28 cellular contexts compared by ENCODE assay signal in genomic region chr2:187519419-187520120, GRCh38. TPM values are rescaled to one million over a fixed set of nuclear protein-coding genes. Genes with fewer than 3 reads are reported as not detected.
DNase-seq lines count a peak whose midpoint lies in the region; TF ChIP-seq lines count a peak whose summit lies in the region.
"Had no signal": no experiment of that assay in that cellular context is flagged by ENCODE, and none has a peak within 500 bp of the region (broad histone marks: within the 10 kb centered on the region; RNA-seq: fewer than 3 reads in every experiment).

No MANE protein-coding gene starts in this region.

- peak overlapping the region; percentile 86 for H2AFZ ChIP-seq in neural progenitor cell (replicated peaks)
- H2AFZ ChIP-seq: hepatocyte had no signal

- H3K4me1 Mint-ChIP-seq in neural progenitor cell, result no peaks in the 10 kb centered on the region
- H3K4me1 Mint-ChIP-seq: naive thymus-derived CD4-positive, alpha-beta T cell had no signal

- intact Hi-C loops in head of caudate nucleus (cut with DNase I), result no loop called here

- H3K4me3 ChIP-seq in HUES6 (ENCODE audit: low read depth, low read length), result peak overlapping the region; percentile 19; the same call in 1 of the 2 replicates
- no peak overlapping the region for H3K4me3 ChIP-seq in ectodermal cell (ENCODE audit: insufficient read depth, low read depth, low read length)
- no peak overlapping the region for H3K4me3 ChIP-seq in neural progenitor cell
- H3K4me3 ChIP-seq: hepatocyte, SK-N-MC, thoracic aorta, vagina had no signal

- H3K27ac ChIP-seq in HUES6 (ENCODE audit: low read depth, low read length) (peak overlapping the region; percentile 49), ectodermal cell (ENCODE audit: insufficient read depth, low read depth, low read length, poor library complexity, severe bottlenecking) (peak overlapping the region; percentile 3), neural progenitor cell (peak overlapping the region; percentile 79), substantia nigra (ENCODE audit: low read depth, low read length, poor library complexity, severe bottlenecking) (no peak overlapping the region)
- H3K27ac ChIP-seq: 22Rv1, C4-2B, esophagus squamous epithelium, hepatocyte, SK-N-MC, thoracic aorta, vagina had no signal

- WGBS in ectodermal cell, 2 experiments, result 47 to 50% methylated on average over 7 of the region's 7 CpGs

- H4K20me1 ChIP-seq in neural progenitor cell (ENCODE audit: low read depth), result no peaks in the 10 kb centered on the region

- no peak overlapping the region for H3K4me3 Mint-ChIP-seq in neural progenitor cell
- H3K4me3 Mint-ChIP-seq: activated CD8-positive, alpha-beta T cell treated with anti-CD3 and anti-CD28 coated beads, Interleukin-2, amount 10 ng/mL, durations not matched to agents 7 days and 5 days; activated naive CD8-positive, alpha-beta T cell; naive thymus-derived CD4-positive, alpha-beta T cell; T-helper 1 cell treated with Interleukin-12 subunit alpha and Interleukin-12 subunit beta and Interleukin-4 antibody, amounts not matched to agents 30 μg/mL and 1 μg/mL, for 36 hours had no signal

- H3K36me3 ChIP-seq in HUES6 (ENCODE audit: control insufficient read depth, insufficient read depth, low read length) (no peaks in the 10 kb centered on the region), ectodermal cell (ENCODE audit: control insufficient read depth, insufficient read depth, low read length) (no peaks in the 10 kb centered on the region), neural progenitor cell (no peaks in the 10 kb centered on the region)
- H3K36me3 ChIP-seq: thoracic aorta had no signal

- no peak overlapping the region for H3K27ac Mint-ChIP-seq in neural progenitor cell
- H3K27ac Mint-ChIP-seq: activated CD8-positive, alpha-beta T cell treated with anti-CD3 and anti-CD28 coated beads, Interleukin-2, amount 10 ng/mL, durations not matched to agents 7 days and 5 days; activated naive CD8-positive, alpha-beta T cell; naive thymus-derived CD4-positive, alpha-beta T cell; T-helper 1 cell treated with Interleukin-12 subunit alpha and Interleukin-12 subunit beta and Interleukin-4 antibody, amounts not matched to agents 30 μg/mL and 1 μg/mL, for 36 hours had no signal

- no peaks in the 10 kb centered on the region for H3K27me3 ChIP-seq in HUES6 (ENCODE audit: control insufficient read depth, insufficient read depth, low read length)
- no peaks in the 10 kb centered on the region for H3K27me3 ChIP-seq in ectodermal cell (ENCODE audit: control insufficient read depth, insufficient read depth, low read length, poor library complexity, severe bottlenecking)
- no peaks in the 10 kb centered on the region for H3K27me3 ChIP-seq in neural progenitor cell
- H3K27me3 ChIP-seq: esophagus squamous epithelium, hepatocyte, vagina had no signal

- peaks cover 17% of the 10 kb centered on the region for H3F3A ChIP-seq in neural progenitor cell (ENCODE audit: low read depth)

- H3K36me3 Mint-ChIP-seq in neural progenitor cell, result peaks cover 27% of the 10 kb centered on the region
- H3K36me3 Mint-ChIP-seq: activated naive CD8-positive, alpha-beta T cell had no signal

- H3K4me1 ChIP-seq in HUES6 (ENCODE audit: control insufficient read depth, insufficient read depth, low read length) (peaks cover 17% of the 10 kb centered on the region), ectodermal cell (ENCODE audit: control insufficient read depth, insufficient read depth, low read length) (peaks cover 6% of the 10 kb centered on the region), neural progenitor cell (peaks cover 22% of the 10 kb centered on the region)
- H3K4me1 ChIP-seq: esophagus squamous epithelium, vagina had no signal

- no peaks in the 10 kb centered on the region for H3K27me3 Mint-ChIP-seq in neural progenitor cell (ENCODE audit: insufficient read depth, low read depth)
- H3K27me3 Mint-ChIP-seq: activated naive CD8-positive, alpha-beta T cell had no signal

- DNase-seq in NCI-H1417 (lab: John Stamatoyannopoulos, UW) (peak in 2 of 3 experiments; percentile 12 to 35), NCI-H1417 treated with DMSO at 0.1 percent for 48 hours (lab: John Stamatoyannopoulos, UW) (no peak), neural progenitor cell (ENCODE audit: low spot score) (peak; percentile 64), pons (ENCODE audit: low spot score) (no peak), head of caudate nucleus (no peak), substantia nigra (lab: John Stamatoyannopoulos, UW) (no peak)
- DNase-seq: activated CD8-positive, alpha-beta T cell treated with anti-CD3 and anti-CD28 coated beads, Interleukin-2, amount 10 ng/mL, durations not matched to agents 7 days and 5 days; anterior cingulate cortex; esophagus squamous epithelium; foreskin melanocyte; IMR-90; left ventricle myocardium superior; midbrain; naive thymus-derived CD4-positive, alpha-beta T cell; NCI-H774; occipital lobe; stimulated activated naive CD4-positive, alpha-beta T cell treated with Interleukin-2 at 50 U/mL for 16 hours had no signal

- peak overlapping the region; percentile 12 for H3K4me2 ChIP-seq in neural progenitor cell
- H3K4me2 ChIP-seq: hepatocyte had no signal

- H3K9ac ChIP-seq in HUES6 (ENCODE audit: low read length) (peak overlapping the region; percentile 38), neural progenitor cell (no peak overlapping the region)

- peaks cover 28% of the 10 kb centered on the region for H3K9me3 ChIP-seq in HUES6 (ENCODE audit: control insufficient read depth, insufficient read depth, low read depth, low read length)
- H3K9me3 ChIP-seq in ectodermal cell (ENCODE audit: control insufficient read depth, low read length), result no peaks in the 10 kb centered on the region
- no peaks in the 10 kb centered on the region for H3K9me3 ChIP-seq in neural progenitor cell (ENCODE audit: low read depth)
- H3K9me3 ChIP-seq: thoracic aorta, vagina had no signal

- H3K9me3 Mint-ChIP-seq in neural progenitor cell, result peaks cover 45% of the 10 kb centered on the region

- no peak for TF ChIP-seq CTCF in neural progenitor cell (IDR thresholded peaks at IDR 0.05)

- H3K79me2 ChIP-seq in neural progenitor cell (ENCODE audit: low read depth), result no peaks in the 10 kb centered on the region

RNA-seq across cellular contexts. Expression of gene TFPI, which starts 34.7 kb away (rescaled TPM):
- polyA plus RNA-seq in ectodermal cell (2013, experiment 1 of 4), result 65.0 TPM
- 55.1 TPM for polyA plus RNA-seq in ectodermal cell (2013, experiment 2 of 4)
- 43.3 TPM for polyA plus RNA-seq in ectodermal cell (2013, experiment 3 of 4)
- 40.7 TPM for polyA plus RNA-seq in ectodermal cell (2013, experiment 4 of 4)
- 12.9 and 16.6 TPM in 2 replicates for total RNA-seq in neural progenitor cell (ENCODE audit: low replicate concordance)
- total RNA-seq: activated CD8-positive, alpha-beta T cell treated with anti-CD3 and anti-CD28 coated beads, Interleukin-2, amount 10 ng/mL, durations not matched to agents 7 days and 5 days; OCI-LY7 had no signal
- polyA plus RNA-seq: naive thymus-derived CD4-positive, alpha-beta T cell had no signal

Comparison
In these comparisons a context has a peak if more than half of its experiments do, and no peak if none do; other contexts are left out.
1. DNase-seq: peak in NCI-H1417 (2 of 3) and neural progenitor cell (single experiment); none in NCI-H1417 treated with DMSO at 0.1 percent for 48 hours (single experiment), pons (single experiment), head of caudate nucleus (0 of 42) and substantia nigra (0 of 49).